In genomic region chr6:43335469-43335868, GRCh38 we compare ENCODE assay signal across 24 cellular contexts. TPM values are rescaled to one million over a fixed set of nuclear protein-coding genes. Genes with fewer than 3 reads are reported as not detected.
DNase-seq lines count a peak whose midpoint lies in the region; ATAC-seq and TF ChIP-seq lines count a peak whose summit lies in the region.
"Had no signal": no experiment of that assay in that cellular context is flagged by ENCODE, and none has a peak within 500 bp of the region (broad histone marks: within the 10 kb centered on the region; RNA-seq: fewer than 3 reads in every experiment).

No MANE protein-coding gene starts in this region.

- H3K9me3 ChIP-seq in body of pancreas (no peaks in the 10 kb centered on the region), gastrocnemius medialis (no peaks in the 10 kb centered on the region)
- H3K9me3 ChIP-seq: left lung, MG63 had no signal

- H3K27ac ChIP-seq in body of pancreas: peak overlapping the region in 3 of 4 donors; percentile 6 to 54 (median 38)
- H3K27ac ChIP-seq in gastrocnemius medialis: no peak overlapping the region
- H3K27ac ChIP-seq: left lung had no signal

- TF ChIP-seq CTCF in body of pancreas (IDR thresholded peaks at IDR 0.05) (no peak), progenitor cell of endocrine pancreas (IDR thresholded peaks at IDR 0.05; ENCODE audit: unreplicated experiment) (no peak), gastrocnemius medialis (IDR thresholded peaks at IDR 0.05 in 4 of 5, conservative IDR thresholded peaks at IDR 0.05 in 1 of 5) (no peak), natural killer cell (IDR thresholded peaks at IDR 0.05) (no peak)

- H3K27me3 Mint-ChIP-seq in progenitor cell of endocrine pancreas: no peaks in the 10 kb centered on the region
- H3K27me3 Mint-ChIP-seq in natural killer cell (ENCODE audit: low read depth in 2 of 2): no peaks in the 10 kb centered on the region
- H3K27me3 Mint-ChIP-seq: activated CD8-positive, alpha-beta memory T cell treated with anti-CD3 and anti-CD28 coated beads, Interleukin-2, amount 10 ng/mL, durations not matched to agents 7 days and 5 days; activated naive CD8-positive, alpha-beta T cell treated with anti-CD3 and anti-CD28 coated beads, Interleukin-2, amount 10 ng/mL, durations not matched to agents 7 days and 5 days; brain; stimulated activated naive B cell treated with anti-CD40 and anti-IgM and Interleukin-4, amounts not matched to agents 10 μg/mL and 1 μg/mL and 100 μg/mL, for 72 hours had no signal

- H3K4me3 Mint-ChIP-seq in progenitor cell of endocrine pancreas (ENCODE audit: low read depth): no peak overlapping the region
- no peak overlapping the region for H3K4me3 Mint-ChIP-seq in natural killer cell
- H3K4me3 Mint-ChIP-seq: activated CD8-positive, alpha-beta memory T cell treated with anti-CD3 and anti-CD28 coated beads, Interleukin-2, amount 10 ng/mL, durations not matched to agents 7 days and 5 days; activated naive CD8-positive, alpha-beta T cell treated with anti-CD3 and anti-CD28 coated beads, Interleukin-2, amount 10 ng/mL, durations not matched to agents 7 days and 5 days; brain; mesothelial cell of epicardium; stimulated activated naive B cell treated with anti-CD40 and anti-IgM and Interleukin-4, amounts not matched to agents 10 μg/mL and 1 μg/mL and 100 μg/mL, for 72 hours had no signal

- H3K27me3 ChIP-seq in body of pancreas (no peaks in the 10 kb centered on the region), gastrocnemius medialis (no peaks in the 10 kb centered on the region)
- H3K27me3 ChIP-seq: left lung, MG63 had no signal

- TF ChIP-seq POLR2A in body of pancreas (IDR thresholded peaks at IDR 0.05): no peak
- no peak for TF ChIP-seq POLR2A in gastrocnemius medialis (IDR thresholded peaks at IDR 0.05)

- H3K27ac Mint-ChIP-seq in progenitor cell of endocrine pancreas: peak overlapping the region; percentile 62
- no peak overlapping the region for H3K27ac Mint-ChIP-seq in natural killer cell
- H3K27ac Mint-ChIP-seq: activated CD8-positive, alpha-beta memory T cell treated with anti-CD3 and anti-CD28 coated beads, Interleukin-2, amount 10 ng/mL, durations not matched to agents 7 days and 5 days; activated naive CD8-positive, alpha-beta T cell treated with anti-CD3 and anti-CD28 coated beads, Interleukin-2, amount 10 ng/mL, durations not matched to agents 7 days and 5 days; activated T-helper 2 cell treated with anti-CD3 and anti-CD28 coated beads, Interferon-gamma antibody, Interleukin-2, Interleukin-4, amounts not matched to agents 10 μg/mL and 5 μg/mL and 100 μg/mL, durations not matched to agents 14 hours and 24 hours and 36 hours; mesothelial cell of epicardium had no signal

- H3K4me1 ChIP-seq in body of pancreas (peaks cover 18% of the 10 kb centered on the region), gastrocnemius medialis (peaks cover 6 to 9% of the 10 kb centered on the region in 2 donors)

- peaks cover 0 to 12% of the 10 kb centered on the region in 2 donors for H3K36me3 ChIP-seq in body of pancreas (replicated peaks in 1 of 2; ENCODE audit: insufficient read depth in 1 of 2, low read depth in 2 of 2)
- peaks cover 0 to 35% of the 10 kb centered on the region in 2 donors for H3K36me3 ChIP-seq in gastrocnemius medialis
- H3K36me3 ChIP-seq: MG63 had no signal

- ATAC-seq in body of pancreas (peak; percentile 82), gastrocnemius medialis (no peak), natural killer cell (no peak)
- ATAC-seq: activated CD8-positive, alpha-beta memory T cell treated with anti-CD3 and anti-CD28 coated beads, Interleukin-2, amount 10 ng/mL, durations not matched to agents 7 days and 5 days; stimulated activated naive B cell treated with anti-CD40 and anti-IgM and Interleukin-4, amounts not matched to agents 10 μg/mL and 1 μg/mL and 100 μg/mL, for 72 hours had no signal

- H3K4me3 ChIP-seq in body of pancreas: no peak overlapping the region
- H3K4me3 ChIP-seq in gastrocnemius medialis: no peak overlapping the region
- H3K4me3 ChIP-seq: left lung, MG63 had no signal

- H3K9me3 Mint-ChIP-seq in progenitor cell of endocrine pancreas (ENCODE audit: low read depth) (no peaks in the 10 kb centered on the region), natural killer cell (no peaks in the 10 kb centered on the region)
- H3K9me3 Mint-ChIP-seq: activated naive CD8-positive, alpha-beta T cell treated with anti-CD3 and anti-CD28 coated beads, Interleukin-2, amount 10 ng/mL, durations not matched to agents 7 days and 5 days; activated T-helper 2 cell treated with anti-CD3 and anti-CD28 coated beads, Interferon-gamma antibody, Interleukin-2, Interleukin-4, amounts not matched to agents 10 μg/mL and 5 μg/mL and 100 μg/mL, durations not matched to agents 14 hours and 24 hours and 36 hours; brain; mesothelial cell of epicardium had no signal

- intact Hi-C loops in body of pancreas (cut with DNase I): loop anchor here (10.0 kb wide), 1 partner anchor 81 kb away; no protein-coding TSS in a partner anchor
- intact Hi-C loops in gastrocnemius medialis (cut with DNase I; ENCODE audit: low total_unique reads): loop anchor here (10.0 kb wide), 1 partner anchor 431 kb away; no protein-coding TSS in a partner anchor
- intact Hi-C loops in natural killer cell (cut with micrococcal nuclease): no loop called here

- DNase-seq in DMS153 treated with DMSO at 0.1 percent for 48 hours (lab: John Stamatoyannopoulos, UW; ENCODE audit: unreplicated experiment): peak; percentile 72
- peak; percentile 76 for DNase-seq in NCI-H146 treated with DMSO at 0.1 percent for 48 hours (lab: John Stamatoyannopoulos, UW; ENCODE audit: unreplicated experiment)
- DNase-seq in body of pancreas: peak in 2 of 4 donors; percentile 23 to 53
- no peak for DNase-seq in progenitor cell of endocrine pancreas (ENCODE audit: low spot score, unreplicated experiment)
- no peak for DNase-seq in gastrocnemius medialis
- no peak for DNase-seq in NOMO-1 treated with DMSO at 0.1 percent for 48 hours (lab: John Stamatoyannopoulos, UW; ENCODE audit: unreplicated experiment)
- DNase-seq in natural killer cell: no peak
- no peak for DNase-seq in SHP77 treated with DMSO at 0.1 percent for 48 hours (lab: John Stamatoyannopoulos, UW)
- DNase-seq: activated CD4-positive, alpha-beta T cell treated with anti-CD3 and anti-CD28 coated beads for 48 hours; activated CD8-positive, alpha-beta memory T cell treated with anti-CD3 and anti-CD28 coated beads, Interleukin-2, amount 10 ng/mL, durations not matched to agents 7 days and 5 days; activated naive CD8-positive, alpha-beta T cell treated with anti-CD3 and anti-CD28 coated beads, Interleukin-2, amount 10 ng/mL, durations not matched to agents 7 days and 5 days; COR-L47; cortex of kidney; left lung; MG63; NCI-H187; stimulated activated CD4-positive, alpha-beta T cell treated with anti-CD3 and anti-CD28 coated beads, Interleukin-1b, Interleukin-23, amount 100 ng/mL, for 48 hours; stimulated activated naive B cell treated with anti-CD40 and anti-IgM and Interleukin-4, amounts not matched to agents 10 μg/mL and 1 μg/mL and 100 μg/mL, for 72 hours; SW 1271 had no signal

- H3K36me3 Mint-ChIP-seq in progenitor cell of endocrine pancreas (ENCODE audit: insufficient read depth) (peaks cover 10% of the 10 kb centered on the region), natural killer cell (peaks cover 19% of the 10 kb centered on the region)

- H3K4me1 Mint-ChIP-seq in progenitor cell of endocrine pancreas (ENCODE audit: low read depth) (peaks cover 13% of the 10 kb centered on the region), natural killer cell (peaks cover 0 to 10% of the 10 kb centered on the region in 2 donors)

- in situ Hi-C loops in gastrocnemius medialis (cut with MboI; ENCODE audit: low sequenced_read_pairs in 4 of 4): loop anchor here in 1 of 4 donors (25.0 kb wide), 1 partner anchor 423 kb away; the partner anchor contains the start of gene PTCRA

- WGBS in body of pancreas, 2 donors: 44 to 57% methylated on average over 3 of the region's 3 CpGs

RNA-seq across cellular contexts. Expression of gene CRIP3, which starts 26.8 kb away (rescaled TPM):
- total RNA-seq in body of pancreas (not detected), progenitor cell of endocrine pancreas (2.3 and 2.4 TPM in 2 replicates), gastrocnemius medialis (under 1 TPM in 1 of 4 donors, not detected in 3; 0.68 TPM), natural killer cell (1 to 10 TPM; 3.6 to 5.3 (median 4.3) TPM)
- total RNA-seq: NCI-H460 had no signal

RNA-seq across cellular contexts. Expression of gene ZNF318, which starts 34.0 kb away (rescaled TPM):
- 10 to 100 TPM; 14.0 to 14.5 TPM for total RNA-seq in body of pancreas
- total RNA-seq in progenitor cell of endocrine pancreas: 22.0 and 23.2 TPM in 2 replicates
- total RNA-seq in gastrocnemius medialis: 10 to 100 TPM in 3 of 4 donors, 1 to 10 TPM in 1; 9.9 to 13.8 (median 12.4) TPM
- total RNA-seq in natural killer cell: 10 to 100 TPM; 34.6 to 45.9 (median 43.0) TPM

RNA-seq across cellular contexts. Expression of gene SLC22A7, which starts 37.4 kb away (rescaled TPM):
- not detected for total RNA-seq in body of pancreas
- total RNA-seq in progenitor cell of endocrine pancreas: not detected in 2 replicates
- under 1 TPM in 1 of 4 donors, not detected in 3; 0.42 TPM for total RNA-seq in gastrocnemius medialis
- total RNA-seq in natural killer cell: not detected
- total RNA-seq: activated CD8-positive, alpha-beta memory T cell treated with anti-CD3 and anti-CD28 coated beads, Interleukin-2, amount 10 ng/mL, durations not matched to agents 7 days and 5 days; activated naive CD8-positive, alpha-beta T cell treated with anti-CD3 and anti-CD28 coated beads, Interleukin-2, amount 10 ng/mL, durations not matched to agents 7 days and 5 days; activated T-helper 2 cell treated with anti-CD3 and anti-CD28 coated beads, Interferon-gamma antibody, Interleukin-2, Interleukin-4, amounts not matched to agents 10 μg/mL and 5 μg/mL and 100 μg/mL, durations not matched to agents 14 hours and 24 hours and 36 hours; left lung; mesothelial cell of epicardium; NCI-H460; posterior vena cava had no signal

Comparison
In these comparisons a context has a peak if more than half of its experiments do, and no peak if none do; other contexts are left out.
1. DNase-seq: peak in DMS153 treated with DMSO at 0.1 percent for 48 hours (single experiment) and NCI-H146 treated with DMSO at 0.1 percent for 48 hours (single experiment); none in progenitor cell of endocrine pancreas (single experiment), gastrocnemius medialis (0 of 2), NOMO-1 treated with DMSO at 0.1 percent for 48 hours (single experiment), natural killer cell (single experiment) and SHP77 treated with DMSO at 0.1 percent for 48 hours (single experiment).
2. H3K27ac ChIP-seq: peak in body of pancreas (3 of 4); none in gastrocnemius medialis (0 of 4).